ENCODE assay signal across 9 cellular contexts in the genomic region with DNA sequence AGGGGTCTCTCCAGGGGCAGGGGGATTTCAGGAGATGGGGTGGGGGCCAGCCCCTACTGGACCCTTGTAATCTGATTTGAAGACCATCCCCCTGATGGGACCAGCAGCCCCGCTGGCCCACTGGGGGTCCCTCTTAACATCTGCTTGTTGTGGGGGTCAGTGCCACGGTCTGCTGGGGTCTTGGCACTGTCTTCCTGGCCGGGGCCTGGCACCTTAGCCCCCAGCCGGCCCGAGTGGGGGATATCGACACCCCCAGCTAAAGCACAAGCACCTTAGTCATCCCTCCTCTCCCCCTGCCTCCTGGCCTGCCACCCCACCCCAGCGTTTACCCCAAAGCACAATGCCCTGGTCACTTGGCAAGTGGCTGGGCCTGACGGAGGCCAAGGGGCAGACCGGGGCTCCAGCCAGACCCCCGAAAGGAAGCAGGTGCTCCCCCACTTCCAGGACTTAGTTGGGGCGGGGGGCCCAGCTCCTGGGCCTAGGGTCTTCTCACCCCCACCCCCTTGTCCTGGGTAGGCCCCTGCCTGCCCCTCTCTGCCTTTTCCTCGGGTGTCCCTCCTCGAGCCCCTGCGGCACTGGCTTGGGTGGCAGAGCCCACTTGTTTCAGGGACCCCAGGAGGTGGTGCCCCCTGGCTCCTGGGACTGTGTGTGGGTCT. TPM values are rescaled to one million over a fixed set of nuclear protein-coding genes. Genes with fewer than 3 reads are reported as not detected.
DNase-seq lines count a peak whose midpoint lies in the region; ATAC-seq and TF ChIP-seq lines count a peak whose summit lies in the region.
"Had no signal": no experiment of that assay in that cellular context is flagged by ENCODE, and none has a peak within 500 bp of the region (broad histone marks: within the 10 kb centered on the region; RNA-seq: fewer than 3 reads in every experiment).

No MANE protein-coding gene starts in this region.

- H3K36me3 Mint-ChIP-seq in WTC11 (no peaks in the 10 kb centered on the region; the same call in 1 of the 2 replicates), glutamatergic neuron (ENCODE audit: unreplicated experiment) (no peaks in the 10 kb centered on the region)

- no peaks in the 10 kb centered on the region for H3K9me3 ChIP-seq in DOHH2 (ENCODE audit: control insufficient read depth, insufficient read depth, low read length)
- H3K9me3 ChIP-seq in skeletal muscle satellite cell (replicated peaks; ENCODE audit: low read length) = no peaks in the 10 kb centered on the region

- POLR2A ChIA-PET in WTC11 (lab: Charles Lee) = interaction anchor here (1.5 kb wide), 1 partner anchor 264 kb away, joined by 11 read pairs; the partner anchor contains the start of gene DNAJA1

- ATAC-seq in WTC11 = no peak
- ATAC-seq in GM21390 (IDR thresholded peaks at IDR 0.05; ENCODE audit: unreplicated experiment) = no peak

- peak overlapping the region; percentile 99; the same call in 1 of the 2 replicates for H3K4me3 Mint-ChIP-seq in WTC11
- H3K4me3 Mint-ChIP-seq in glutamatergic neuron (ENCODE audit: unreplicated experiment) = no peak overlapping the region

- H3K4me1 ChIP-seq in DOHH2 (ENCODE audit: control insufficient read depth, low read length) = peaks cover 47% of the 10 kb centered on the region
- peaks cover 27% of the 10 kb centered on the region for H3K4me1 ChIP-seq in skeletal muscle satellite cell (ENCODE audit: control insufficient read depth, insufficient read depth, low read length)

- H3K27me3 ChIP-seq in DOHH2 (ENCODE audit: control insufficient read depth, low read length) (no peaks in the 10 kb centered on the region), skeletal muscle satellite cell (ENCODE audit: control insufficient read depth, insufficient read depth, low read length) (no peaks in the 10 kb centered on the region)

- H3K4me3 ChIP-seq in DOHH2 (ENCODE audit: low read length) (peak overlapping the region; percentile 99), skeletal muscle satellite cell (ENCODE audit: low read length) (no peak overlapping the region)

- H3K9me3 Mint-ChIP-seq in WTC11 = no peaks in the 10 kb centered on the region
- H3K9me3 Mint-ChIP-seq in glutamatergic neuron (ENCODE audit: unreplicated experiment) = peaks cover 12% of the 10 kb centered on the region

- H3K9ac ChIP-seq in skeletal muscle satellite cell (ENCODE audit: low read depth, low read length) = peak overlapping the region; percentile 98

- peaks cover 11% of the 10 kb centered on the region for H3F3A ChIP-seq in DOHH2 (ENCODE audit: control insufficient read depth, insufficient read depth)

- H3K36me3 ChIP-seq in DOHH2 (ENCODE audit: control insufficient read depth, low read length) (peaks cover 37% of the 10 kb centered on the region), skeletal muscle satellite cell (ENCODE audit: insufficient read depth, low read length) (peaks cover 20% of the 10 kb centered on the region)

- H3K4me1 Mint-ChIP-seq in WTC11 (peaks cover 14% of the 10 kb centered on the region), glutamatergic neuron (ENCODE audit: low read depth, unreplicated experiment) (peaks cover 5% of the 10 kb centered on the region)

- CTCF ChIA-PET in WTC11 (lab: Charles Lee) = no interaction called here

- H3K4me2 ChIP-seq in DOHH2 (ENCODE audit: low read length) = peak overlapping the region; percentile 70
- no peak overlapping the region for H3K4me2 ChIP-seq in skeletal muscle satellite cell (ENCODE audit: low read length)

- peaks cover 40% of the 10 kb centered on the region for H3K79me2 ChIP-seq in DOHH2 (ENCODE audit: control insufficient read depth, low read length)

- H3K27ac Mint-ChIP-seq in WTC11 (no peak overlapping the region), glutamatergic neuron (ENCODE audit: unreplicated experiment) (no peak overlapping the region)

- H3K27ac ChIP-seq in DOHH2 (ENCODE audit: low read depth, low read length) = peak overlapping the region; percentile 99

- H3K27me3 Mint-ChIP-seq in WTC11 (ENCODE audit: low read depth) (no peaks in the 10 kb centered on the region), glutamatergic neuron (ENCODE audit: unreplicated experiment) (peaks cover 8% of the 10 kb centered on the region)

- TF ChIP-seq CTCF in DOHH2 (IDR thresholded peaks at IDR 0.05; ENCODE audit: low read depth, low read length, poor library complexity, severe bottlenecking) (no peak), WTC11 (IDR thresholded peaks at IDR 0.05) (no peak), glutamatergic neuron (IDR thresholded peaks at IDR 0.05; ENCODE audit: partially characterized antibody, unreplicated experiment) (no peak)

- no peaks in the 10 kb centered on the region for H3K9me2 ChIP-seq in DOHH2 (replicated peaks; ENCODE audit: control insufficient read depth, low read length)

- H4K20me1 ChIP-seq in DOHH2 (ENCODE audit: control insufficient read depth, insufficient read depth, low read depth, low read length) = no peaks in the 10 kb centered on the region

- DNase-seq in WTC11 (ENCODE audit: low spot score) = no peak
- DNase-seq in glutamatergic neuron = peak; percentile 15
- DNase-seq in NCI-H1436 treated with DMSO at 0.1 percent for 48 hours (lab: John Stamatoyannopoulos, UW) = no peak
- DNase-seq in DMS 273 treated with DMSO at 0.1 percent for 48 hours (lab: John Stamatoyannopoulos, UW) = no peak
- DNase-seq in Ammon's horn (ENCODE audit: low spot score) = no peak

TF ChIP-seq in WTC11, 78 proteins besides CTCF, POLR2A, EP300 and RAD21:
- TF ChIP-seq SMAD4 (CRISPR knock-in tag; IDR thresholded peaks at IDR 0.05) = no peak
- no peak for TF ChIP-seq ZNF263 (CRISPR knock-in tag; IDR thresholded peaks at IDR 0.05; ENCODE audit: low read depth)

RNA-seq across cellular contexts. Expression of gene NFX1, which starts 1.4 kb away (rescaled TPM):
- total RNA-seq in WTC11 (2021) (25.4 to 30.9 TPM (median 26.5 TPM) in 3 replicates), glutamatergic neuron (ENCODE audit: unreplicated experiment) (37.5 TPM)
- total RNA-seq in skeletal muscle satellite cell (2012; rRNA removed) = 19.9 and 24.3 TPM in 2 replicates

RNA-seq across cellular contexts. Expression of gene CHMP5, which starts 24.1 kb away (rescaled TPM):
- total RNA-seq in WTC11 (2021) = 46.2 to 50.6 TPM (median 46.9 TPM) in 3 replicates
- total RNA-seq in glutamatergic neuron (ENCODE audit: unreplicated experiment) = 61.7 TPM
- total RNA-seq in skeletal muscle satellite cell (2012; rRNA removed) = 62.3 and 71.7 TPM in 2 replicates

RNA-seq across cellular contexts. Expression of gene BAG1, which starts 24.4 kb away (rescaled TPM):
- total RNA-seq in WTC11 (2021) = 44.7 to 52.9 TPM (median 48.2 TPM) in 3 replicates
- 92.5 TPM for total RNA-seq in glutamatergic neuron (ENCODE audit: unreplicated experiment)
- total RNA-seq in skeletal muscle satellite cell (2012; rRNA removed) = 15.7 and 30.4 TPM in 2 replicates

RNA-seq across cellular contexts. Expression of gene SPINK4, which starts 49.0 kb away (rescaled TPM):
- total RNA-seq in WTC11 (2021) = not detected in 3 replicates
- total RNA-seq in glutamatergic neuron (ENCODE audit: unreplicated experiment) = not detected
- total RNA-seq in skeletal muscle satellite cell (2012; rRNA removed) = not detected in 2 replicates
- total RNA-seq: myocyte had no signal
